In the genomic region with DNA sequence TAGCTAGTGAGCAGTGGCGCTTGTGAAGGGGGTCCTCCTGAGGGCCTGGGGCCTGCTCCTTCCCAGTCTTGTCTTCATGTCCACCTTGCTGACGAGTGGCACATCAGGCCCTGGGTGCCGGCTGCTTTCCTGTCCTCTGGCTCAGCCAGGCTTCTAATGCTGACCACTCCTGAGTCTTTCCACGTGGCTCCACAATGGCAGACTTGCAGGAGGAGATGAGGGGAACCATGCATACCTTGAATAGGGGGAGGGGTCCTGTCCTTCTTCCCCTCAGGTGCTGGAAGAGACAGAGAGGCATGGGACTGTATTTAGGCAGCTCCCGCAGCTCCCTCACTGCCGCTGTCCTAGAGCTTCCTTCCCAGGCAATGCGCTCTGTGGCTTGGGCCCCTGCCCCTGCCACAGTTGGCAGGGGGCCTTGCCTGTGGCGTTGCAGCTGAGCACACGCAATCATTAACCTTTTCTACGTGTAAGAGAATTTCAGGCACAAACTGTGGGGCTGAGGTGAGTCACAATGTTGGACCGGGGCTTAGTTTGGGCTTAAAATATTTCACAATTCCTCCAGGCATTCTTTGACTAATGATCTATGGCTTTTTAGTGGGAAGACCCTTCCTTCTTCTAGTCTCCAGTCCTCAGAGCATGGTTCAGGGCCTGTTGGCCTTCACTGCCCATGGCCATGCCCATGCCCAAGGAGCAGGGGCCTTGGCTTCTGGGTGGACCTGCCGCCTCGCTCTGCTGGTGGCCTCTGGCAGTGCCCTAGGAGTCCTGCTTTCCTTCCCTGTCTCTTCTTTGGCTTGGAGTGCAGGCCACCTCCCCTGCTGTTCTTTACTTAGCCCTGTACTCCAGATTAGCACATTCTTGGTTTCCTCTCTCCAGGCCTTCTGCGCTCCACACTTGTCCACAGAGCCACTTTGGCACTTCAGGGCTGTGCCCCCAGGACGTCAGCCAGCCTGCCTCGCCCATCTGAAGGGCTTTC, we compare ENCODE assay signal across 10 cellular contexts. TPM values are rescaled to one million over a fixed set of nuclear protein-coding genes. Genes with fewer than 3 reads are reported as not detected.
DNase-seq lines count a peak whose midpoint lies in the region; ATAC-seq and TF ChIP-seq lines count a peak whose summit lies in the region.
"Had no signal": no experiment of that assay in that cellular context is flagged by ENCODE, and none has a peak within 500 bp of the region (broad histone marks: within the 10 kb centered on the region; RNA-seq: fewer than 3 reads in every experiment).

No MANE protein-coding gene starts in this region.

- TF ChIP-seq CTCF in brain (conservative IDR thresholded peaks at IDR 0.05), result no peak
- TF ChIP-seq CTCF in transverse colon (IDR thresholded peaks at IDR 0.05), result no peak

- no peaks in the 10 kb centered on the region for H3K27me3 ChIP-seq in transverse colon

- WGBS in transverse colon (ENCODE audit: low coverage in 1 of 2), 2 donors, result 49 to 67% methylated on average over 4 to 16 of the region's 16 CpGs

- no peaks in the 10 kb centered on the region for H3K36me3 ChIP-seq in transverse colon

- H3K9me3 Mint-ChIP-seq in activated CD4-positive, alpha-beta T cell treated with anti-CD3 and anti-CD28 coated beads for 36 hours (ENCODE audit: low read depth), result no peaks in the 10 kb centered on the region
- H3K9me3 Mint-ChIP-seq in brain, result no peaks in the 10 kb centered on the region
- H3K9me3 Mint-ChIP-seq in stimulated activated naive CD8-positive, alpha-beta T cell treated with anti-CD3 and anti-CD28 coated beads, Interleukin-15, amount 100 ng/mL, for 72 hours, result no peaks in the 10 kb centered on the region

- no peak overlapping the region for H3K4me3 Mint-ChIP-seq in activated CD4-positive, alpha-beta T cell treated with anti-CD3 and anti-CD28 coated beads for 36 hours
- H3K4me3 Mint-ChIP-seq in brain, result peak overlapping the region in 1 of 5 experiments; percentile 24
- peak overlapping the region in 1 of 2 donors; percentile 10 for H3K4me3 Mint-ChIP-seq in stimulated activated naive CD8-positive, alpha-beta T cell treated with anti-CD3 and anti-CD28 coated beads, Interleukin-15, amount 100 ng/mL, for 72 hours

- intact Hi-C loops in activated CD4-positive, alpha-beta T cell treated with anti-CD3 and anti-CD28 coated beads for 36 hours (cut with DNase I, micrococcal nuclease), result loop anchor here in 1 of 2 experiments (2.0 kb wide), 1 partner anchor 259 kb away; no protein-coding TSS in a partner anchor
- intact Hi-C loops in transverse colon (cut with DNase I; ENCODE audit: low total_unique reads), result no loop called here

- POLR2A ChIA-PET in activated CD4-positive, alpha-beta T cell treated with anti-CD3 and anti-CD28 coated beads for 36 hours (lab: Charles Lee), result no interaction called here

- H3K36me3 Mint-ChIP-seq in activated CD4-positive, alpha-beta T cell treated with anti-CD3 and anti-CD28 coated beads for 36 hours (ENCODE audit: low read depth), result no peaks in the 10 kb centered on the region
- H3K36me3 Mint-ChIP-seq in brain, result peaks cover 7% of the 10 kb centered on the region

- no peak for TF ChIP-seq POLR2A in transverse colon (IDR thresholded peaks at IDR 0.05)

- CTCF ChIA-PET in activated CD4-positive, alpha-beta T cell treated with anti-CD3 and anti-CD28 coated beads for 36 hours (lab: Charles Lee), result interaction anchor here (0.7 to 10.4 kb wide), 19 partner anchors 12 to 258 kb away, joined by 3 to 175 read pairs (median 5); a partner anchor contains a TSS

- H3K27ac Mint-ChIP-seq in activated CD4-positive, alpha-beta T cell treated with anti-CD3 and anti-CD28 coated beads for 36 hours, result peak overlapping the region; percentile 48
- peak overlapping the region in 3 of 5 experiments; percentile 57 to 84 (median 80) for H3K27ac Mint-ChIP-seq in brain
- H3K27ac Mint-ChIP-seq in stimulated activated naive CD8-positive, alpha-beta T cell treated with anti-CD3 and anti-CD28 coated beads, Interleukin-15, amount 100 ng/mL, for 72 hours, result peak overlapping the region in 1 of 2 donors; percentile 32

- no peak for DNase-seq in activated CD4-positive, alpha-beta T cell treated with anti-CD3 and anti-CD28 coated beads for 36 hours
- DNase-seq in activated CD4-positive, alpha-beta T cell treated with anti-CD3 and anti-CD28 coated beads for 4 hours, result no peak
- DNase-seq in kidney tubule cell (ENCODE audit: low spot score) (peak; percentile 92), transverse colon (no peak), activated T-cell treated with anti-CD3 and anti-CD28 coated beads for 4 hours (no peak)
- DNase-seq in stimulated activated naive CD8-positive, alpha-beta T cell treated with anti-CD3 and anti-CD28 coated beads, Interleukin-15, amount 100 ng/mL, for 72 hours, result no peak
- DNase-seq: NCI-H2171 had no signal

- H3K4me1 Mint-ChIP-seq in activated CD4-positive, alpha-beta T cell treated with anti-CD3 and anti-CD28 coated beads for 36 hours, result peaks cover 55% of the 10 kb centered on the region
- H3K4me1 Mint-ChIP-seq in brain, result peaks cover 56% of the 10 kb centered on the region
- H3K4me1 Mint-ChIP-seq in stimulated activated naive CD8-positive, alpha-beta T cell treated with anti-CD3 and anti-CD28 coated beads, Interleukin-15, amount 100 ng/mL, for 72 hours, result peaks cover 75% of the 10 kb centered on the region

- no peaks in the 10 kb centered on the region for H3K9me3 ChIP-seq in transverse colon

- no peak for TF ChIP-seq EP300 in transverse colon (IDR thresholded peaks at IDR 0.05; ENCODE audit: low read depth)

- H3K27ac ChIP-seq in transverse colon, result peak overlapping the region; percentile 27 to 70 (median 48)

- in situ Hi-C loops in transverse colon (cut with MboI; ENCODE audit: low pct_ligation_motif_present in 1 of 4, low pct_unique_long_range_greater_than_20kb in 1 of 4, low sequenced_read_pairs in 3 of 4), result loop anchor here in 1 of 4 donors (10.0 kb wide), 1 partner anchor 261 kb away; no protein-coding TSS in a partner anchor

- no peak overlapping the region for H3K4me3 ChIP-seq in transverse colon

- peaks cover 14 to 52% (median 29%) of the 10 kb centered on the region in 4 donors for H3K4me1 ChIP-seq in transverse colon

- no peaks in the 10 kb centered on the region for H3K27me3 Mint-ChIP-seq in activated CD4-positive, alpha-beta T cell treated with anti-CD3 and anti-CD28 coated beads for 36 hours
- H3K27me3 Mint-ChIP-seq in brain, result no peaks in the 10 kb centered on the region
- H3K27me3 Mint-ChIP-seq in stimulated activated naive CD8-positive, alpha-beta T cell treated with anti-CD3 and anti-CD28 coated beads, Interleukin-15, amount 100 ng/mL, for 72 hours, result no peaks in the 10 kb centered on the region

- no peak for ATAC-seq in activated CD4-positive, alpha-beta T cell treated with anti-CD3 and anti-CD28 coated beads for 36 hours
- no peak for ATAC-seq in HG03095 (IDR thresholded peaks at IDR 0.05; ENCODE audit: unreplicated experiment)
- ATAC-seq in stimulated activated naive CD8-positive, alpha-beta T cell treated with anti-CD3 and anti-CD28 coated beads, Interleukin-15, amount 100 ng/mL, for 72 hours, result no peak

RNA-seq across cellular contexts. Expression of a gene that starts 39.1 kb away (rescaled TPM):
- total RNA-seq in activated CD4-positive, alpha-beta T cell treated with anti-CD3 and anti-CD28 coated beads for 36 hours, result 10 to 100 TPM; 62.8 to 64.7 TPM
- polyA plus RNA-seq in brain (ENCODE audit: insufficient read depth, low read depth, low replicate concordance), result 86.2 TPM
- total RNA-seq in transverse colon, result 10 to 100 TPM; 47.0 to 74.8 (median 52.2) TPM

RNA-seq across cellular contexts. Expression of a gene that starts 46.8 kb away (rescaled TPM):
- total RNA-seq in activated CD4-positive, alpha-beta T cell treated with anti-CD3 and anti-CD28 coated beads for 36 hours, result not detected
- polyA plus RNA-seq in brain (ENCODE audit: insufficient read depth, low read depth, low replicate concordance), result not detected
- not detected for total RNA-seq in transverse colon
- total RNA-seq: subcutaneous adipose tissue had no signal

RNA-seq across cellular contexts. Expression of a gene that starts 48.5 kb away (rescaled TPM):
- total RNA-seq in activated CD4-positive, alpha-beta T cell treated with anti-CD3 and anti-CD28 coated beads for 36 hours, result 1 to 10 TPM; 1.3 to 1.6 TPM
- not detected for polyA plus RNA-seq in brain (ENCODE audit: insufficient read depth, low read depth, low replicate concordance)
- total RNA-seq in transverse colon, result 1 to 10 TPM in 2 of 4 donors, not detected in 2; 1.6 to 4.4 TPM
